ENCODE assay signal across 24 cellular contexts in genomic region chr3:82236257-82236656, GRCh38.
"Had no signal": no experiment of that assay in that cellular context is flagged by ENCODE, and none has a peak within 500 bp of the region (broad histone marks: within the 10 kb centered on the region; RNA-seq: fewer than 3 reads in every experiment).

No MANE protein-coding gene starts in this region.

- H3K27me3 Mint-ChIP-seq: naive thymus-derived CD4-positive, alpha-beta T cell; progenitor cell of endocrine pancreas had no signal

- H3K9me3 ChIP-seq: left lung, right lobe of liver, stomach, thyroid gland, vagina had no signal

- H3K36me3 ChIP-seq: left lung, neural progenitor cell, right lobe of liver, stomach, thyroid gland, vagina had no signal

- H3K4me1 ChIP-seq: left lung, neural progenitor cell, parathyroid adenoma, right lobe of liver, stomach, thyroid gland, vagina had no signal

- ATAC-seq: left cardiac atrium; left lung; naive thymus-derived CD4-positive, alpha-beta T cell; right lobe of liver; stimulated activated effector memory CD8-positive, alpha-beta T cell treated with anti-CD3 and anti-CD28 coated beads, Interleukin-12 subunit alpha, Interleukin-12 subunit beta, amount 100 ng/mL, for 72 hours had no signal

- H3K4me3 ChIP-seq: dorsolateral prefrontal cortex, hepatocyte, left lung, neural progenitor cell, right lobe of liver, stomach, thyroid gland, vagina had no signal

- H3K27me3 ChIP-seq: dorsolateral prefrontal cortex, hepatocyte, left lung, neural progenitor cell, right lobe of liver, stomach, thyroid gland, vagina had no signal

- FAIRE-seq: frontal cortex, small intestine had no signal

- H2AFZ ChIP-seq: hepatocyte, neural progenitor cell, parathyroid adenoma had no signal

- H3K36me3 Mint-ChIP-seq: naive thymus-derived CD4-positive, alpha-beta T cell; neural progenitor cell; stimulated activated effector memory CD8-positive, alpha-beta T cell treated with anti-CD3 and anti-CD28 coated beads, Interleukin-12 subunit alpha, Interleukin-12 subunit beta, amount 100 ng/mL, for 72 hours had no signal

- H3K27ac Mint-ChIP-seq: naive thymus-derived CD4-positive, alpha-beta T cell; nephron; neural progenitor cell; progenitor cell of endocrine pancreas; stimulated activated effector memory CD8-positive, alpha-beta T cell treated with anti-CD3 and anti-CD28 coated beads, Interleukin-12 subunit alpha, Interleukin-12 subunit beta, amount 100 ng/mL, for 72 hours had no signal

- H3K4me1 Mint-ChIP-seq: nephron; neural progenitor cell; stimulated activated effector memory CD8-positive, alpha-beta T cell treated with anti-CD3 and anti-CD28 coated beads, Interleukin-12 subunit alpha, Interleukin-12 subunit beta, amount 100 ng/mL, for 72 hours had no signal

- H3K4me2 ChIP-seq: hepatocyte, neural progenitor cell had no signal

- H3K4me3 Mint-ChIP-seq: naive thymus-derived CD4-positive, alpha-beta T cell; nephron; neural progenitor cell; stimulated activated effector memory CD8-positive, alpha-beta T cell treated with anti-CD3 and anti-CD28 coated beads, Interleukin-12 subunit alpha, Interleukin-12 subunit beta, amount 100 ng/mL, for 72 hours had no signal

- H3K27ac ChIP-seq: dorsolateral prefrontal cortex, hepatocyte, left lung, neural progenitor cell, parathyroid adenoma, right lobe of liver, stomach, thyroid gland, vagina had no signal

- H3K9me3 Mint-ChIP-seq: nephron, neural progenitor cell had no signal

- H3K9ac ChIP-seq: neural progenitor cell, parathyroid adenoma had no signal

- H3K79me2 ChIP-seq: hepatocyte, parathyroid adenoma had no signal

- DNase-seq: dorsolateral prefrontal cortex; effector CD4-positive, alpha-beta T cell; left cardiac atrium; left lung; mesenchymal stem cell; midbrain; naive thymus-derived CD4-positive, alpha-beta T cell; right lobe of liver; small intestine; stimulated activated CD4-positive, alpha-beta T cell treated with anti-CD3 and anti-CD28 coated beads, Interleukin-12 subunit alpha, Interleukin-12 subunit beta, amount 100 ng/mL, for 4 hours; stimulated activated CD4-positive, alpha-beta T cell treated with anti-CD3 and anti-CD28 coated beads, Interleukin-1b, Interleukin-23, amount 100 ng/mL, for 48 hours; stimulated activated CD4-positive, alpha-beta T cell treated with anti-CD3 and anti-CD28 coated beads, Interleukin-4, amount 100 ng/mL, for 1 hour; stimulated activated naive CD4-positive, alpha-beta T cell treated with Interleukin-2 at 50 U/mL for 16 hours; stomach; thyroid gland; trophoblast cell had no signal
